8 cellular contexts compared by ENCODE assay signal in the genomic region with DNA sequence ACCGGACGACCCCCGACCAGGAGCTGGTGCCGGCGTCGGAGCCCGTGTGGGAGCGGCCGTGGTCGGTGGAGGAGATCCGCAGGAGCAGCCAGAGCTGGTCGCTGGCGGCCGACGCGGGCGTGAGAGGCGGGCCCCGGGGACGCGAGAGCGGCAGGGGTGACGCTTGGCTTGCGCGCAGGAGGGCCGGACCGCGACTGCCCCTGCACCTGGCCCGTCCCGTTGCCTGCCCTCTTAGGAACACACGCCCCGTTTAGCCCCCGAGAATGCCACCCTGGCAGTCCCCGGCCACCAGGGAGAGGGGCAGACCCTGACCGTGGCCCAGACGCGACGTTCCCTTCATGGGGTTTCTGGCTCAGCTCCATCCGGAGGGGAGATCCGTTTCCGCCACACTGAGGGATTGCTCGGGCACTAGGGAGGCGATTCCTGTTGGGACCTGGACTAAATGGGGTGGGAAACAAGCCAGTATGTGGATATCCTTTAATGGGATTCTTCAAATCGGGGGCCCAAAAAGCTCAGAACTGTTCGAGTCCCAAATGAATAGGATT. TPM values are rescaled to one million over a fixed set of nuclear protein-coding genes. Genes with fewer than 3 reads are reported as not detected.
DNase-seq lines count a peak whose midpoint lies in the region; ATAC-seq and TF ChIP-seq lines count a peak whose summit lies in the region.
"Not testable (repeated sequence)": the region's sequence is repeated elsewhere in the genome, so short reads cannot be mapped to it uniquely, and the experiment has no call there.

No MANE protein-coding gene starts in this region.

- intact Hi-C loops in body of pancreas (cut with DNase I), result loop anchor here (10.0 kb wide), 1 partner anchor 263 kb away; no protein-coding TSS in a partner anchor

- not testable (repeated sequence) for H3K36me3 Mint-ChIP-seq in natural killer cell treated with Interleukin-12 subunit alpha and Interleukin-12 subunit beta and Interleukin-15 and Interleukin-18, amount 100 ng/mL, for 72 hours

- ATAC-seq in GM21717 (IDR thresholded peaks at IDR 0.05; ENCODE audit: unreplicated experiment) (peak; percentile 66), HG03196 (IDR thresholded peaks at IDR 0.05; ENCODE audit: unreplicated experiment) (peak; percentile 40), SK-N-SH treated with all-trans-retinoic acid at 6 μM for 48 hours (peak; percentile 83), body of pancreas (peak; percentile 70)
- peak; percentile 80 to 83 for ATAC-seq in natural killer cell treated with Interleukin-12 subunit alpha and Interleukin-12 subunit beta and Interleukin-15 and Interleukin-18, amount 100 ng/mL, for 72 hours

- H3K4me1 Mint-ChIP-seq in natural killer cell treated with Interleukin-12 subunit alpha and Interleukin-12 subunit beta and Interleukin-15 and Interleukin-18, amount 100 ng/mL, for 72 hours (ENCODE audit: low read depth in 2 of 2), result not testable (repeated sequence)

- not testable (repeated sequence) for H3K36me3 ChIP-seq in body of pancreas (replicated peaks in 1 of 2; ENCODE audit: insufficient read depth in 1 of 2, low read depth in 2 of 2); cardiac muscle cell; thymus (ENCODE audit: control insufficient read depth, insufficient read depth)

- TF ChIP-seq POLR2A in body of pancreas (IDR thresholded peaks at IDR 0.05), result not testable (repeated sequence)

- H3K27me3 Mint-ChIP-seq in natural killer cell treated with Interleukin-12 subunit alpha and Interleukin-12 subunit beta and Interleukin-15 and Interleukin-18, amount 100 ng/mL, for 72 hours, result not testable (repeated sequence)

- H3K27ac Mint-ChIP-seq in natural killer cell treated with Interleukin-12 subunit alpha and Interleukin-12 subunit beta and Interleukin-15 and Interleukin-18, amount 100 ng/mL, for 72 hours, result peak overlapping the region; percentile 66 to 79

- H3K9me3 Mint-ChIP-seq in natural killer cell treated with Interleukin-12 subunit alpha and Interleukin-12 subunit beta and Interleukin-15 and Interleukin-18, amount 100 ng/mL, for 72 hours, result not testable (repeated sequence)

- not testable (repeated sequence) for TF ChIP-seq CTCF in GM12865 (IDR thresholded peaks at IDR 0.05; ENCODE audit: insufficient read depth, low read depth, low read length, missing control alignments); body of pancreas (IDR thresholded peaks at IDR 0.05); cardiac muscle cell (IDR thresholded peaks at IDR 0.05; ENCODE audit: low read depth, low read length)

- peaks cover 11% of the 10 kb centered on the region for H3K4me1 ChIP-seq in body of pancreas
- not testable (repeated sequence) for H3K4me1 ChIP-seq in cardiac muscle cell (ENCODE audit: low read depth); thymus (ENCODE audit: control insufficient read depth, insufficient read depth, low read length)

- peak overlapping the region; percentile 78 for H3K4me3 Mint-ChIP-seq in natural killer cell treated with Interleukin-12 subunit alpha and Interleukin-12 subunit beta and Interleukin-15 and Interleukin-18, amount 100 ng/mL, for 72 hours

- 1 to 5% methylated on average over 2 to 26 of the region's 45 CpGs for WGBS in body of pancreas, 2 donors
- 4% methylated on average over 25 of the region's 45 CpGs for WGBS in thymus

- H3K27ac ChIP-seq in body of pancreas (peak overlapping the region; percentile 50 to 82 (median 68)), cardiac muscle cell (peak overlapping the region; percentile 86), thymus (ENCODE audit: low read depth) (peak overlapping the region; percentile 74)

- not testable (repeated sequence) for DNase-seq in GM12865 (ENCODE audit: low read depth); body of pancreas; cardiac muscle cell (ENCODE audit: low read depth in 1 of 2, low spot score in 1 of 2); natural killer cell treated with Interleukin-12 subunit alpha and Interleukin-12 subunit beta and Interleukin-15 and Interleukin-18, amount 100 ng/mL, for 72 hours (ENCODE audit: low spot score)

- not testable (repeated sequence) for H3K9me3 ChIP-seq in body of pancreas; cardiac muscle cell (ENCODE audit: low read depth); thymus (ENCODE audit: control insufficient read depth)

- peak overlapping the region; percentile 66 for H3K4me3 ChIP-seq in GM12865 (ENCODE audit: low read depth, low read length)
- peak overlapping the region; percentile 88 to 92 for H3K4me3 ChIP-seq in body of pancreas
- H3K4me3 ChIP-seq in cardiac muscle cell, result peak overlapping the region; percentile 87
- peak overlapping the region; percentile 69 for H3K4me3 ChIP-seq in thymus (ENCODE audit: low read length)

- H3K27me3 ChIP-seq in body of pancreas; cardiac muscle cell; thymus (ENCODE audit: control insufficient read depth, insufficient read depth): not testable (repeated sequence)

RNA-seq across cellular contexts. Expression of a gene that starts 0.4 kb away (rescaled TPM):
- total RNA-seq in body of pancreas, result 10 to 100 TPM; 20.1 to 21.3 TPM
- 22.5 and 27.7 TPM in 2 replicates for total RNA-seq in cardiac muscle cell
- polyA plus RNA-seq in cardiac muscle cell, result 17.9 and 22.9 TPM in 2 replicates
- 10 to 100 TPM; 24.4 to 39.4 TPM for total RNA-seq in natural killer cell treated with Interleukin-12 subunit alpha and Interleukin-12 subunit beta and Interleukin-15 and Interleukin-18, amount 100 ng/mL, for 72 hours
- 27.7 TPM for polyA plus RNA-seq in thymus

RNA-seq across cellular contexts. Expression of a gene that starts 54.9 kb away (rescaled TPM):
- total RNA-seq in body of pancreas (10 to 100 TPM; 15.8 to 32.3 TPM), cardiac muscle cell (21.0 and 21.7 TPM in 2 replicates)
- polyA plus RNA-seq in cardiac muscle cell (9.6 and 14.5 TPM in 2 replicates), thymus (10.3 TPM)
- 10 to 100 TPM; 23.5 to 24.7 TPM for total RNA-seq in natural killer cell treated with Interleukin-12 subunit alpha and Interleukin-12 subunit beta and Interleukin-15 and Interleukin-18, amount 100 ng/mL, for 72 hours
